Comparison of ENCODE assay signal across 8 cellular contexts in genomic region chr15:28021281-28022039, GRCh38.
DNase-seq lines count a peak whose midpoint lies in the region; ATAC-seq and TF ChIP-seq lines count a peak whose summit lies in the region.

No MANE protein-coding gene starts in this region.

- H3K4me1 Mint-ChIP-seq in activated T-cell treated with anti-CD3 and anti-CD28 coated beads, Interleukin-2, amount 50 U/mL, for 72 hours (ENCODE audit: low read depth): no peaks in the 10 kb centered on the region

- intact Hi-C loops in testis (cut with DNase I; ENCODE audit: low total_unique reads): no loop called here

- H3K27ac ChIP-seq in testis: no peak overlapping the region

- H3K4me1 ChIP-seq in testis: peaks cover 15% of the 10 kb centered on the region

- no peak for TF ChIP-seq POLR2A in testis (IDR thresholded peaks at IDR 0.05)

- WGBS in testis, 2 donors: 36 to 65% methylated on average over 16 to 17 of the region's 17 CpGs

- no peaks in the 10 kb centered on the region for H3K9me3 Mint-ChIP-seq in activated T-cell treated with anti-CD3 and anti-CD28 coated beads, Interleukin-2, amount 50 U/mL, for 72 hours

- no peaks in the 10 kb centered on the region for H3K9me3 ChIP-seq in testis

- no peak overlapping the region for H3K4me3 ChIP-seq in testis
- H3K4me3 ChIP-seq in foreskin fibroblast (ENCODE audit: low read depth in 1 of 2, low read length in 2 of 2): no peak overlapping the region

- no peak overlapping the region for H3K27ac Mint-ChIP-seq in activated T-cell treated with anti-CD3 and anti-CD28 coated beads, Interleukin-2, amount 50 U/mL, for 72 hours

- peak; percentile 10 for DNase-seq in activated T-cell treated with anti-CD3 and anti-CD28 coated beads for 48 hours (ENCODE audit: low read depth)
- no peak for DNase-seq in activated T-cell treated with anti-CD3 and anti-CD28 coated beads, Interleukin-2, amount 50 U/mL, for 72 hours
- DNase-seq in NCI-H2107 treated with DMSO at 0.1 percent for 48 hours (lab: John Stamatoyannopoulos, UW; ENCODE audit: unreplicated experiment): peak; percentile 57
- peak in 40 of 56 donors; percentile 2 to 74 (median 48) for DNase-seq in amygdala (lab: John Stamatoyannopoulos, UW)
- DNase-seq in inferior parietal cortex (ENCODE audit: extremely low spot score): peak; percentile 62
- peak; percentile 88 for DNase-seq in testis
- DNase-seq in foreskin fibroblast: no peak

- H3K4me3 Mint-ChIP-seq in activated T-cell treated with anti-CD3 and anti-CD28 coated beads, Interleukin-2, amount 50 U/mL, for 72 hours: no peak overlapping the region

- no peak for ATAC-seq in activated T-cell treated with anti-CD3 and anti-CD28 coated beads, Interleukin-2, amount 50 U/mL, for 72 hours (replicated peaks in 1 of 2)
- no peak for ATAC-seq in HG02588 (IDR thresholded peaks at IDR 0.05; ENCODE audit: unreplicated experiment)

- H3K27me3 Mint-ChIP-seq in activated T-cell treated with anti-CD3 and anti-CD28 coated beads, Interleukin-2, amount 50 U/mL, for 72 hours (ENCODE audit: low read depth): no peaks in the 10 kb centered on the region

- no peaks in the 10 kb centered on the region for H3K27me3 ChIP-seq in testis

- TF ChIP-seq CTCF in testis (IDR thresholded peaks at IDR 0.05): peak; percentile 3 to 47 (median 28)
- no peak for TF ChIP-seq CTCF in foreskin fibroblast (IDR thresholded peaks at IDR 0.05; ENCODE audit: low read depth, low read length)

- no peaks in the 10 kb centered on the region for H3K36me3 Mint-ChIP-seq in activated T-cell treated with anti-CD3 and anti-CD28 coated beads, Interleukin-2, amount 50 U/mL, for 72 hours (ENCODE audit: insufficient read depth in 2 of 2)

- H3K36me3 ChIP-seq in testis (ENCODE audit: low read depth, missing control alignments): no peaks in the 10 kb centered on the region

Comparison
In these comparisons a context has a peak if more than half of its experiments do, and no peak if none do; other contexts are left out.
1. DNase-seq: peak in activated T-cell treated with anti-CD3 and anti-CD28 coated beads for 48 hours (single experiment), NCI-H2107 treated with DMSO at 0.1 percent for 48 hours (single experiment), amygdala (40 of 56), inferior parietal cortex (single experiment) and testis (single experiment); none in activated T-cell treated with anti-CD3 and anti-CD28 coated beads, Interleukin-2, amount 50 U/mL, for 72 hours (0 of 2) and foreskin fibroblast (0 of 2).